Comparison of ENCODE assay signal across 20 cellular contexts in genomic region chr14:101192661-101193000, GRCh38.
"Had no signal": no experiment of that assay in that cellular context is flagged by ENCODE, and none has a peak within 500 bp of the region (broad histone marks: within the 10 kb centered on the region; RNA-seq: fewer than 3 reads in every experiment).

No MANE protein-coding gene starts in this region.

- H3K9me3 Mint-ChIP-seq: activated CD4-positive, alpha-beta memory T cell treated with anti-CD3 and anti-CD28 coated beads, Interleukin-2, amount 10 ng/mL, durations not matched to agents 7 days and 5 days; stimulated activated naive CD8-positive, alpha-beta T cell treated with anti-CD3 and anti-CD28 coated beads, Interleukin-15, Interleukin-2, amounts not matched to agents 100 ng/mL and 50 ng/mL, for 24 hours had no signal

- H3K4me3 ChIP-seq: ascending aorta, dorsolateral prefrontal cortex, esophagus muscularis mucosa, tibial artery, uterus had no signal

- H3K36me3 Mint-ChIP-seq: activated naive CD4-positive, alpha-beta T cell treated with anti-CD3 and anti-CD28 coated beads, Interleukin-2, amount 50 U/mL, for 72 hours had no signal

- H3K36me3 ChIP-seq: ascending aorta, brain microvascular endothelial cell, esophagus muscularis mucosa, tibial artery, uterus had no signal

- H3K4me3 Mint-ChIP-seq: activated B cell treated with CpG ODN at 0.5 μM for 24 hours; activated CD4-positive, alpha-beta memory T cell treated with anti-CD3 and anti-CD28 coated beads, Interleukin-2, amount 10 ng/mL, durations not matched to agents 7 days and 5 days; activated CD4-positive, alpha-beta T cell treated with anti-CD3 and anti-CD28 coated beads for 36 hours; stimulated activated naive CD8-positive, alpha-beta T cell treated with anti-CD3 and anti-CD28 coated beads, Interleukin-15, Interleukin-2, amounts not matched to agents 100 ng/mL and 50 ng/mL, for 24 hours; T-helper 17 cell had no signal

- H3K27ac ChIP-seq: ascending aorta, brain microvascular endothelial cell, dorsolateral prefrontal cortex, esophagus muscularis mucosa, tibial artery, uterus had no signal

- H3K27me3 Mint-ChIP-seq: activated B cell treated with CpG ODN at 0.5 μM for 24 hours; activated CD4-positive, alpha-beta memory T cell treated with anti-CD3 and anti-CD28 coated beads, Interleukin-2, amount 10 ng/mL, durations not matched to agents 7 days and 5 days; activated CD4-positive, alpha-beta T cell treated with anti-CD3 and anti-CD28 coated beads for 36 hours; stimulated activated naive CD8-positive, alpha-beta T cell treated with anti-CD3 and anti-CD28 coated beads, Interleukin-15, Interleukin-2, amounts not matched to agents 100 ng/mL and 50 ng/mL, for 24 hours had no signal

- H3K4me1 ChIP-seq: ascending aorta, tibial artery, uterus had no signal

- H3K27me3 ChIP-seq: ascending aorta, brain microvascular endothelial cell, esophagus muscularis mucosa, uterus had no signal

- H3K4me1 Mint-ChIP-seq: activated B cell treated with CpG ODN at 0.5 μM for 24 hours; activated CD4-positive, alpha-beta memory T cell treated with anti-CD3 and anti-CD28 coated beads, Interleukin-2, amount 10 ng/mL, durations not matched to agents 7 days and 5 days; activated CD4-positive, alpha-beta T cell treated with anti-CD3 and anti-CD28 coated beads for 36 hours; T-helper 17 cell had no signal

- H3K27ac Mint-ChIP-seq: activated B cell treated with CpG ODN at 0.5 μM for 24 hours; activated CD4-positive, alpha-beta memory T cell treated with anti-CD3 and anti-CD28 coated beads, Interleukin-2, amount 10 ng/mL, durations not matched to agents 7 days and 5 days; activated CD4-positive, alpha-beta T cell treated with anti-CD3 and anti-CD28 coated beads for 36 hours; activated naive CD4-positive, alpha-beta T cell treated with anti-CD3 and anti-CD28 coated beads, Interleukin-2, amount 50 U/mL, for 72 hours; stimulated activated naive CD8-positive, alpha-beta T cell treated with anti-CD3 and anti-CD28 coated beads, Interleukin-15, Interleukin-2, amounts not matched to agents 100 ng/mL and 50 ng/mL, for 24 hours; T-helper 17 cell had no signal

- ATAC-seq: activated CD4-positive, alpha-beta T cell treated with anti-CD3 and anti-CD28 coated beads for 36 hours; activated naive CD4-positive, alpha-beta T cell treated with anti-CD3 and anti-CD28 coated beads, Interleukin-2, amount 50 U/mL, for 72 hours; T-helper 17 cell had no signal

- DNase-seq: activated B cell treated with CpG ODN at 0.5 μM for 24 hours; activated CD4-positive, alpha-beta memory T cell treated with anti-CD3 and anti-CD28 coated beads, Interleukin-2, amount 10 ng/mL, durations not matched to agents 7 days and 5 days; activated CD4-positive, alpha-beta T cell treated with anti-CD3 and anti-CD28 coated beads for 36 hours; activated gamma-delta T cell treated with Interleukin-2 at 50 U/mL for 16 hours; brain microvascular endothelial cell; central memory CD4-positive, alpha-beta T cell; glutamatergic neuron; hypothalamus; occipital lobe; stimulated activated CD4-positive, alpha-beta T cell treated with anti-CD3 and anti-CD28 coated beads, Interleukin-12 subunit alpha, Interleukin-12 subunit beta, amount 100 ng/mL, for 4 hours; stimulated activated CD4-positive, alpha-beta T cell treated with anti-CD3 and anti-CD28 coated beads, Interleukin-4, amount 100 ng/mL, for 4 hours; SW 1271; T-helper 17 cell; tibial artery had no signal

- H3K9me3 ChIP-seq: ascending aorta, esophagus muscularis mucosa, tibial artery, uterus had no signal
